21 cellular contexts compared by ENCODE assay signal in the genomic region with DNA sequence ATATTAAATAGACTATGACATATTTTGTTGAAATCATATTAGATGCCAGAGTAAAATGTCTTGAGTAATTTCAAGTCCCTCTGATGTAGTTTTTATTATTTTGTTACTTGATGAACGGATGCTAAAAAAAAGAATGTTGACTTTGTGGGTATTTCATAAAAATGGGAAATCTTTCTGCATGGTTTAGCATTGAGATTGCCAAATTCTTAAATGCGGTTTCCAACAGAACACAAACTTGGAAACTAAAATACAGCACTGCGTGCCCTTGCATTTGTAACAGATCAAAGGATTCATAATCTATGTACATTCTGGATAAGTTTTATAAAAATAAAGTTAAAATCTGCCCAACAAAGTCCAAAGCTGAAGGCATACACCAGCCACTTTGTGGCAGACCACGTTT.
"Had no signal": no experiment of that assay in that cellular context is flagged by ENCODE, and none has a peak within 500 bp of the region (broad histone marks: within the 10 kb centered on the region; RNA-seq: fewer than 3 reads in every experiment).

No MANE protein-coding gene starts in this region.

- H3K4me1 ChIP-seq: colonic mucosa, foreskin keratinocyte, gastroesophageal sphincter, heart left ventricle, left lung, prostate gland, right atrium auricular region, spleen, thyroid gland had no signal

- H3K27ac ChIP-seq: colonic mucosa, epithelial cell of prostate, foreskin keratinocyte, gastroesophageal sphincter, heart left ventricle, hepatocyte, left lung, neutrophil, prostate gland, right atrium auricular region, spleen, thyroid gland had no signal

- H3K4me3 ChIP-seq: colonic mucosa, gastroesophageal sphincter, heart left ventricle, hepatocyte, left lung, mucosa of descending colon, prostate gland, right atrium auricular region, spleen, thyroid gland had no signal

- H3K27me3 ChIP-seq: colonic mucosa, gastroesophageal sphincter, heart left ventricle, hepatocyte, left lung, neutrophil, right atrium auricular region, spleen, thyroid gland had no signal

- DNase-seq: colonic mucosa; effector CD8-positive, alpha-beta T cell; endodermal cell; foreskin keratinocyte; heart left ventricle; left cardiac atrium; left lung; mesenchymal stem cell; mucosa of descending colon; naive B cell; spleen; stimulated activated naive B cell treated with anti-CD40 and anti-IgM and Interleukin-4, amounts not matched to agents 10 μg/mL and 1 μg/mL and 100 μg/mL, for 72 hours; thyroid gland; trophoblast cell had no signal

- H3K36me3 ChIP-seq: colonic mucosa, gastroesophageal sphincter, heart left ventricle, left lung, neutrophil, prostate gland, right atrium auricular region, spleen, thyroid gland had no signal

- FAIRE-seq: islet of Langerhans had no signal

- H3K9me3 ChIP-seq: colonic mucosa, gastroesophageal sphincter, heart left ventricle, left lung, mucosa of descending colon, neutrophil, prostate gland, right atrium auricular region, spleen, thyroid gland had no signal
